Comparison of ENCODE assay signal across 22 cellular contexts in the genomic region with DNA sequence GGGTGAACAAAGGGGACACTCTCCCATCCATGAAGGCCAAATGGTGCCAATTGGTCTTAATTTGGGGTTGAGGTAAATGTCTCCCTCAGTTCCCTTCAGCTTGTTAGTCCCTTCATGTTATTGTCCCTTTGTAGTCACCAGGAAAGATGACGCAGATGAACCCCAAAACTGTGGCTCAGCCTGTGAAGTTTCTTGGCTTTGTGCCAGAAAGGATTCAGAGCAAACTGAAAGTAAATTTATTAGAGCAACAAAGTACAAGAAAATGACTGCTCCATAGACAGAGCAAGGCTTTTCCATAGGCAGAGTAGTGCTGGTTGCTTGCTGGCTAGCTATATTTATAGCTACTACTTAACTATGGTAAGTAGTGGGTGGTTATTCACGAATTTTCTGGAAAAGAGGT. TPM values are rescaled to one million over a fixed set of nuclear protein-coding genes. Genes with fewer than 3 reads are reported as not detected.
DNase-seq lines count a peak whose midpoint lies in the region; ATAC-seq and TF ChIP-seq lines count a peak whose summit lies in the region.
"Had no signal": no experiment of that assay in that cellular context is flagged by ENCODE, and none has a peak within 500 bp of the region (broad histone marks: within the 10 kb centered on the region; RNA-seq: fewer than 3 reads in every experiment).

No MANE protein-coding gene starts in this region.

- H3K4me2 ChIP-seq in trophoblast cell (ENCODE audit: low read length): no peak overlapping the region
- H3K4me2 ChIP-seq: PC-9 had no signal

- intact Hi-C loops in activated CD4-positive, alpha-beta memory T cell treated with anti-CD3 and anti-CD28 coated beads for 36 hours (cut with micrococcal nuclease): no loop called here
- intact Hi-C loops in CD8-positive, alpha-beta T cell (cut with DNase I, micrococcal nuclease): no loop called here
- intact Hi-C loops in activated CD8-positive, alpha-beta T cell treated with anti-CD3 and anti-CD28 coated beads for 36 hours (cut with micrococcal nuclease): no loop called here

- H3K23ac ChIP-seq in trophoblast cell (ENCODE audit: low read length): no peak overlapping the region

- H3K36me3 Mint-ChIP-seq in activated CD4-positive, alpha-beta memory T cell treated with anti-CD3 and anti-CD28 coated beads, Interleukin-2, amount 10 ng/mL, durations not matched to agents 7 days and 5 days (ENCODE audit: low read depth): peaks cover 11% of the 10 kb centered on the region
- H3K36me3 Mint-ChIP-seq in activated CD4-positive, alpha-beta memory T cell treated with anti-CD3 and anti-CD28 coated beads for 36 hours: peaks cover 7% of the 10 kb centered on the region
- peaks cover 8% of the 10 kb centered on the region for H3K36me3 Mint-ChIP-seq in CD8-positive, alpha-beta T cell
- H3K36me3 Mint-ChIP-seq in activated CD8-positive, alpha-beta T cell treated with anti-CD3 and anti-CD28 coated beads for 36 hours (ENCODE audit: low read depth): no peaks in the 10 kb centered on the region

- H2BK12ac ChIP-seq in trophoblast cell (ENCODE audit: low read length): no peak overlapping the region

- WGBS in trophoblast cell (ENCODE audit: extremely low coverage, insufficient coverage, insufficient read length): no CpG with 5 or more reads among the region's 2 CpGs

- no peak overlapping the region for H3K14ac ChIP-seq in trophoblast cell (ENCODE audit: low read length)

- H2BK120ac ChIP-seq in trophoblast cell (ENCODE audit: insufficient read depth, low read length, poor library complexity): no peak overlapping the region

- no peak overlapping the region for H3K9ac ChIP-seq in trophoblast cell (ENCODE audit: low read length)

- no peaks in the 10 kb centered on the region for H3K36me3 ChIP-seq in CD8-positive, alpha-beta T cell (ENCODE audit: insufficient read depth, low read length)
- no peaks in the 10 kb centered on the region for H3K36me3 ChIP-seq in trophoblast cell (ENCODE audit: control insufficient read depth in 1 of 2, insufficient read depth in 2 of 2, low read length in 2 of 2)

- POLR2A ChIA-PET in activated CD4-positive, alpha-beta memory T cell treated with anti-CD3 and anti-CD28 coated beads, Interleukin-2, amount 10 ng/mL, durations not matched to agents 7 days and 5 days (lab: Charles Lee): no interaction called here
- POLR2A ChIA-PET in activated CD4-positive, alpha-beta memory T cell treated with anti-CD3 and anti-CD28 coated beads for 36 hours (lab: Charles Lee): no interaction called here
- POLR2A ChIA-PET in CD8-positive, alpha-beta T cell (lab: Charles Lee): no interaction called here
- POLR2A ChIA-PET in activated CD8-positive, alpha-beta T cell treated with anti-CD3 and anti-CD28 coated beads for 36 hours (lab: Charles Lee): no interaction called here

- H3K79me2 ChIP-seq in trophoblast cell (ENCODE audit: control insufficient read depth, insufficient read depth, low read length, poor library complexity): no peaks in the 10 kb centered on the region

- H3K4me1 ChIP-seq in CD8-positive, alpha-beta T cell (ENCODE audit: insufficient read depth, low read length): peaks cover 7% of the 10 kb centered on the region
- no peaks in the 10 kb centered on the region for H3K4me1 ChIP-seq in trophoblast cell (ENCODE audit: control insufficient read depth in 1 of 2, insufficient read depth in 2 of 2, low read length in 2 of 2)

- no peak overlapping the region for H4K12ac ChIP-seq in trophoblast cell (ENCODE audit: low read depth, low read length)

- no peak overlapping the region for H3K4ac ChIP-seq in trophoblast cell (ENCODE audit: low read depth, low read length)

- H4K91ac ChIP-seq in trophoblast cell (ENCODE audit: low read depth, low read length): no peak overlapping the region

- H3K27ac ChIP-seq in CD8-positive, alpha-beta T cell (ENCODE audit: low read depth, low read length): no peak overlapping the region
- no peak overlapping the region for H3K27ac ChIP-seq in trophoblast cell (ENCODE audit: low read depth, low read length)
- H3K27ac ChIP-seq: PC-9, RWPE1, SK-N-MC had no signal

- no peak overlapping the region for H3K4me3 Mint-ChIP-seq in activated CD4-positive, alpha-beta memory T cell treated with anti-CD3 and anti-CD28 coated beads, Interleukin-2, amount 10 ng/mL, durations not matched to agents 7 days and 5 days
- H3K4me3 Mint-ChIP-seq in activated CD4-positive, alpha-beta memory T cell treated with anti-CD3 and anti-CD28 coated beads for 36 hours: no peak overlapping the region
- H3K4me3 Mint-ChIP-seq in CD8-positive, alpha-beta T cell: no peak overlapping the region
- H3K4me3 Mint-ChIP-seq in activated CD8-positive, alpha-beta T cell treated with anti-CD3 and anti-CD28 coated beads for 36 hours: no peak overlapping the region

- H3K4me3 ChIP-seq in CD8-positive, alpha-beta T cell (ENCODE audit: low read depth, low read length): no peak overlapping the region
- H3K4me3 ChIP-seq in fibroblast of pulmonary artery (replicated peaks; ENCODE audit: low read depth, low read length) (no peak overlapping the region), trophoblast cell (ENCODE audit: low read depth, low read length) (no peak overlapping the region)
- H3K4me3 ChIP-seq: PC-9, SK-N-MC had no signal

- no peaks in the 10 kb centered on the region for H3K79me1 ChIP-seq in trophoblast cell (ENCODE audit: low read length)

- H3K9me3 Mint-ChIP-seq in activated CD4-positive, alpha-beta memory T cell treated with anti-CD3 and anti-CD28 coated beads, Interleukin-2, amount 10 ng/mL, durations not matched to agents 7 days and 5 days: peaks cover 11% of the 10 kb centered on the region
- peaks cover 15% of the 10 kb centered on the region for H3K9me3 Mint-ChIP-seq in activated CD4-positive, alpha-beta memory T cell treated with anti-CD3 and anti-CD28 coated beads for 36 hours
- H3K9me3 Mint-ChIP-seq in CD8-positive, alpha-beta T cell: peaks cover 10% of the 10 kb centered on the region
- H3K9me3 Mint-ChIP-seq in activated CD8-positive, alpha-beta T cell treated with anti-CD3 and anti-CD28 coated beads for 36 hours: peaks cover 4% of the 10 kb centered on the region

- DNase-seq in activated CD4-positive, alpha-beta memory T cell treated with anti-CD3 and anti-CD28 coated beads, Interleukin-2, amount 10 ng/mL, durations not matched to agents 7 days and 5 days: peak; percentile 19
- no peak for DNase-seq in activated CD4-positive, alpha-beta memory T cell treated with anti-CD3 and anti-CD28 coated beads for 36 hours
- DNase-seq in CD8-positive, alpha-beta T cell: peak in 1 of 7 experiments; percentile 22
- DNase-seq in T follicular helper cell (ENCODE audit: low read depth): peak; percentile 4
- peak; percentile 0 for DNase-seq in fibroblast of pulmonary artery (ENCODE audit: low read depth)
- no peak for DNase-seq in trophoblast cell
- DNase-seq in AG20443 (ENCODE audit: low spot score): no peak
- DNase-seq in activated CD8-positive, alpha-beta T cell treated with anti-CD3 and anti-CD28 coated beads for 36 hours: no peak
- DNase-seq: 8988T, AML-193, C1 segment of cervical spinal cord, COR-L47, DMS79, NCI-H1092, NCI-H1436 treated with DMSO at 0.1 percent for 48 hours, NCI-H1930, NCI-H510A, PC-9, SHP77 treated with DMSO at 0.1 percent for 48 hours had no signal

- CTCF ChIA-PET in activated CD4-positive, alpha-beta memory T cell treated with anti-CD3 and anti-CD28 coated beads, Interleukin-2, amount 10 ng/mL, durations not matched to agents 7 days and 5 days (lab: Charles Lee): no interaction called here
- CTCF ChIA-PET in activated CD4-positive, alpha-beta memory T cell treated with anti-CD3 and anti-CD28 coated beads for 36 hours (lab: Charles Lee): no interaction called here
- CTCF ChIA-PET in CD8-positive, alpha-beta T cell (lab: Charles Lee): no interaction called here
- CTCF ChIA-PET in activated CD8-positive, alpha-beta T cell treated with anti-CD3 and anti-CD28 coated beads for 36 hours (lab: Charles Lee): no interaction called here

- no peak overlapping the region for H4K8ac ChIP-seq in trophoblast cell (ENCODE audit: low read depth, low read length)

- no peak overlapping the region for H3K18ac ChIP-seq in trophoblast cell (ENCODE audit: low read length)

- no peaks in the 10 kb centered on the region for H3K27me3 ChIP-seq in CD8-positive, alpha-beta T cell (ENCODE audit: insufficient read depth, low read length)
- H3K27me3 ChIP-seq in trophoblast cell (ENCODE audit: insufficient read depth, low read length): no peaks in the 10 kb centered on the region

- H3K4me1 Mint-ChIP-seq in activated CD4-positive, alpha-beta memory T cell treated with anti-CD3 and anti-CD28 coated beads, Interleukin-2, amount 10 ng/mL, durations not matched to agents 7 days and 5 days: peaks cover 27% of the 10 kb centered on the region
- H3K4me1 Mint-ChIP-seq in activated CD4-positive, alpha-beta memory T cell treated with anti-CD3 and anti-CD28 coated beads for 36 hours (ENCODE audit: low read depth): peaks cover 29% of the 10 kb centered on the region
- peaks cover 21% of the 10 kb centered on the region for H3K4me1 Mint-ChIP-seq in CD8-positive, alpha-beta T cell (ENCODE audit: low read depth)
- peaks cover 14% of the 10 kb centered on the region for H3K4me1 Mint-ChIP-seq in activated CD8-positive, alpha-beta T cell treated with anti-CD3 and anti-CD28 coated beads for 36 hours (ENCODE audit: low read depth)

- no peak for ATAC-seq in CD8-positive, alpha-beta T cell
- no peak for ATAC-seq in activated CD8-positive, alpha-beta T cell treated with anti-CD3 and anti-CD28 coated beads for 36 hours

- H3K27ac Mint-ChIP-seq in activated CD4-positive, alpha-beta memory T cell treated with anti-CD3 and anti-CD28 coated beads, Interleukin-2, amount 10 ng/mL, durations not matched to agents 7 days and 5 days: no peak overlapping the region
- H3K27ac Mint-ChIP-seq in activated CD4-positive, alpha-beta memory T cell treated with anti-CD3 and anti-CD28 coated beads for 36 hours: no peak overlapping the region
- peak overlapping the region; percentile 6 for H3K27ac Mint-ChIP-seq in CD8-positive, alpha-beta T cell
- no peak overlapping the region for H3K27ac Mint-ChIP-seq in activated CD8-positive, alpha-beta T cell treated with anti-CD3 and anti-CD28 coated beads for 36 hours

- no peak overlapping the region for H2AK5ac ChIP-seq in trophoblast cell (ENCODE audit: low read length)

- no peak overlapping the region for H2BK5ac ChIP-seq in trophoblast cell (ENCODE audit: low read depth, low read length, poor library complexity)

- no peak overlapping the region for H2AFZ ChIP-seq in trophoblast cell (ENCODE audit: insufficient read depth, low read length, poor library complexity)
- H2AFZ ChIP-seq: PC-9 had no signal

- TF ChIP-seq CTCF in CD8-positive, alpha-beta T cell (IDR thresholded peaks at IDR 0.05): no peak
- TF ChIP-seq CTCF in fibroblast of pulmonary artery (IDR thresholded peaks at IDR 0.05; ENCODE audit: low read length, missing control alignments): no peak
- TF ChIP-seq CTCF in activated CD8-positive, alpha-beta T cell treated with anti-CD3 and anti-CD28 coated beads for 36 hours (IDR thresholded peaks at IDR 0.05): no peak

- H3K27me3 Mint-ChIP-seq in activated CD4-positive, alpha-beta memory T cell treated with anti-CD3 and anti-CD28 coated beads, Interleukin-2, amount 10 ng/mL, durations not matched to agents 7 days and 5 days: no peaks in the 10 kb centered on the region
- no peaks in the 10 kb centered on the region for H3K27me3 Mint-ChIP-seq in activated CD4-positive, alpha-beta memory T cell treated with anti-CD3 and anti-CD28 coated beads for 36 hours
- no peaks in the 10 kb centered on the region for H3K27me3 Mint-ChIP-seq in CD8-positive, alpha-beta T cell (ENCODE audit: low read depth)
- peaks cover 2% of the 10 kb centered on the region for H3K27me3 Mint-ChIP-seq in activated CD8-positive, alpha-beta T cell treated with anti-CD3 and anti-CD28 coated beads for 36 hours

- no peaks in the 10 kb centered on the region for H3K9me3 ChIP-seq in CD8-positive, alpha-beta T cell (ENCODE audit: low read length)
- H3K9me3 ChIP-seq in trophoblast cell (ENCODE audit: insufficient read depth, low read depth, low read length): peaks cover 14% of the 10 kb centered on the region

RNA-seq across cellular contexts. Expression of a gene that starts 16.7 kb away (rescaled TPM):
- total RNA-seq in activated CD4-positive, alpha-beta memory T cell treated with anti-CD3 and anti-CD28 coated beads, Interleukin-2, amount 10 ng/mL, durations not matched to agents 7 days and 5 days: not detected
- total RNA-seq in activated CD4-positive, alpha-beta memory T cell treated with anti-CD3 and anti-CD28 coated beads for 36 hours: not detected
- total RNA-seq in CD8-positive, alpha-beta T cell: not detected
- not detected in 2 replicates for polyA plus RNA-seq in trophoblast cell (2013)
- total RNA-seq in activated CD8-positive, alpha-beta T cell treated with anti-CD3 and anti-CD28 coated beads for 36 hours: not detected
- total RNA-seq: LHCN-M2, PC-9 had no signal

RNA-seq across cellular contexts. Expression of a gene that starts 24.8 kb away (rescaled TPM):
- not detected for total RNA-seq in activated CD4-positive, alpha-beta memory T cell treated with anti-CD3 and anti-CD28 coated beads, Interleukin-2, amount 10 ng/mL, durations not matched to agents 7 days and 5 days
- total RNA-seq in activated CD4-positive, alpha-beta memory T cell treated with anti-CD3 and anti-CD28 coated beads for 36 hours: not detected
- total RNA-seq in CD8-positive, alpha-beta T cell: not detected
- not detected in 2 replicates for polyA plus RNA-seq in trophoblast cell (2013)
- total RNA-seq in activated CD8-positive, alpha-beta T cell treated with anti-CD3 and anti-CD28 coated beads for 36 hours: not detected
- total RNA-seq: LHCN-M2, PC-9 had no signal

RNA-seq across cellular contexts. Expression of a gene that starts 35.4 kb away (rescaled TPM):
- not detected for total RNA-seq in activated CD4-positive, alpha-beta memory T cell treated with anti-CD3 and anti-CD28 coated beads, Interleukin-2, amount 10 ng/mL, durations not matched to agents 7 days and 5 days
- not detected for total RNA-seq in activated CD4-positive, alpha-beta memory T cell treated with anti-CD3 and anti-CD28 coated beads for 36 hours
- total RNA-seq in CD8-positive, alpha-beta T cell: not detected
- not detected in 2 replicates for polyA plus RNA-seq in trophoblast cell (2013)
- not detected for total RNA-seq in activated CD8-positive, alpha-beta T cell treated with anti-CD3 and anti-CD28 coated beads for 36 hours
- total RNA-seq: LHCN-M2, PC-9 had no signal

Comparison
In these comparisons a context has a peak if more than half of its experiments do, and no peak if none do; other contexts are left out.
1. DNase-seq: peak in activated CD4-positive, alpha-beta memory T cell treated with anti-CD3 and anti-CD28 coated beads, Interleukin-2, amount 10 ng/mL, durations not matched to agents 7 days and 5 days (single experiment), T follicular helper cell (single experiment) and fibroblast of pulmonary artery (single experiment); none in activated CD4-positive, alpha-beta memory T cell treated with anti-CD3 and anti-CD28 coated beads for 36 hours (single experiment), trophoblast cell (0 of 2), AG20443 (single experiment) and activated CD8-positive, alpha-beta T cell treated with anti-CD3 and anti-CD28 coated beads for 36 hours (single experiment).